Comparison of ENCODE assay signal across 9 cellular contexts in genomic region chr9:97388721-97389238, GRCh38. TPM values are rescaled to one million over a fixed set of nuclear protein-coding genes. Genes with fewer than 3 reads are reported as not detected.
A peak's percentile ranks its signal among the peaks of the same experiment; 100 is the strongest.
DNase-seq lines count a peak whose midpoint lies in the region; ATAC-seq, FAIRE-seq and TF ChIP-seq lines count a peak whose summit lies in the region.
"Had no signal": no experiment of that assay in that cellular context is flagged by ENCODE, and none has a peak within 500 bp of the region (broad histone marks: within the 10 kb centered on the region; RNA-seq: fewer than 3 reads in every experiment).

No MANE protein-coding gene starts in this region.

- peak; percentile 68 for ATAC-seq in HG02610 (IDR thresholded peaks at IDR 0.05; ENCODE audit: unreplicated experiment)
- ATAC-seq: Panc1 had no signal

- no peak overlapping the region for H3K27ac ChIP-seq in sigmoid colon

- intact Hi-C loops in sigmoid colon (cut with DNase I) = no loop called here

- H3K36me3 Mint-ChIP-seq in activated CD4-positive, alpha-beta T cell treated with anti-CD3 and anti-CD28 coated beads, Interleukin-2, amount 10 ng/mL, durations not matched to agents 7 days and 5 days (ENCODE audit: low read depth) = no peaks in the 10 kb centered on the region

- H3K4me1 ChIP-seq in sigmoid colon = peaks cover 0 to 9% (median 4%) of the 10 kb centered on the region in 4 donors

- H3K4me1 Mint-ChIP-seq in activated CD4-positive, alpha-beta T cell treated with anti-CD3 and anti-CD28 coated beads, Interleukin-2, amount 10 ng/mL, durations not matched to agents 7 days and 5 days = peaks cover 24% of the 10 kb centered on the region

- H3K9me3 ChIP-seq in sigmoid colon = no peaks in the 10 kb centered on the region

- no peak overlapping the region for H3K4me3 Mint-ChIP-seq in activated CD4-positive, alpha-beta T cell treated with anti-CD3 and anti-CD28 coated beads, Interleukin-2, amount 10 ng/mL, durations not matched to agents 7 days and 5 days

- no peak for TF ChIP-seq EP300 in sigmoid colon (IDR thresholded peaks at IDR 0.05)

- 54 to 63% methylated on average over 5 of the region's 5 CpGs for WGBS in sigmoid colon, 2 donors

- TF ChIP-seq CTCF in sigmoid colon (IDR thresholded peaks at IDR 0.05) = no peak

- H3K27me3 ChIP-seq in sigmoid colon = peaks cover 4 to 36% (median 13%) of the 10 kb centered on the region in 3 donors

- TF ChIP-seq POLR2A in sigmoid colon (IDR thresholded peaks at IDR 0.05) = no peak

- H3K4me3 ChIP-seq in sigmoid colon = no peak overlapping the region

- no peak overlapping the region for H3K27ac Mint-ChIP-seq in activated CD4-positive, alpha-beta T cell treated with anti-CD3 and anti-CD28 coated beads, Interleukin-2, amount 10 ng/mL, durations not matched to agents 7 days and 5 days

- H3K27me3 Mint-ChIP-seq in activated CD4-positive, alpha-beta T cell treated with anti-CD3 and anti-CD28 coated beads, Interleukin-2, amount 10 ng/mL, durations not matched to agents 7 days and 5 days = peaks cover 18% of the 10 kb centered on the region

- no peaks in the 10 kb centered on the region for H3K36me3 ChIP-seq in sigmoid colon

- no peak for FAIRE-seq in frontal cortex (lab: Jason Lieb, UNC)

- CTCF ChIA-PET in activated CD4-positive, alpha-beta T cell treated with anti-CD3 and anti-CD28 coated beads, Interleukin-2, amount 10 ng/mL, durations not matched to agents 7 days and 5 days (lab: Charles Lee) = interaction anchor here (0.9 to 4.9 kb wide), 2 partner anchors 8 to 24 kb away, joined by 4 to 36 read pairs; partner anchors contain the start of gene TDRD7

- peak; percentile 14 for DNase-seq in activated CD4-positive, alpha-beta T cell treated with anti-CD3 and anti-CD28 coated beads, Interleukin-2, amount 10 ng/mL, durations not matched to agents 7 days and 5 days
- no peak for DNase-seq in activated CD4-positive, alpha-beta T cell treated with anti-CD3 and anti-CD28 coated beads for 1 hour
- peak; percentile 22 for DNase-seq in OCI-M1 (lab: John Stamatoyannopoulos, UW)
- peak; percentile 21 to 49 for DNase-seq in stimulated activated CD8-positive, alpha-beta memory T cell treated with anti-CD3 and anti-CD28 coated beads, Interleukin-15, amount 100 ng/mL, for 48 hours (ENCODE audit: low read depth in 2 of 2)
- no peak for DNase-seq in DMS 273 treated with DMSO at 0.1 percent for 48 hours (lab: John Stamatoyannopoulos, UW)
- no peak for DNase-seq in frontal cortex (ENCODE audit: low spot score in 2 of 2)
- DNase-seq in sigmoid colon = no peak

- no peaks in the 10 kb centered on the region for H3K9me3 Mint-ChIP-seq in activated CD4-positive, alpha-beta T cell treated with anti-CD3 and anti-CD28 coated beads, Interleukin-2, amount 10 ng/mL, durations not matched to agents 7 days and 5 days

- POLR2A ChIA-PET in activated CD4-positive, alpha-beta T cell treated with anti-CD3 and anti-CD28 coated beads, Interleukin-2, amount 10 ng/mL, durations not matched to agents 7 days and 5 days (lab: Charles Lee) = no interaction called here

RNA-seq across cellular contexts. Expression of gene TDRD7, which starts 23.1 kb away (rescaled TPM):
- total RNA-seq in activated CD4-positive, alpha-beta T cell treated with anti-CD3 and anti-CD28 coated beads, Interleukin-2, amount 10 ng/mL, durations not matched to agents 7 days and 5 days = 10 to 100 TPM; 18.1 to 19.5 TPM
- total RNA-seq in frontal cortex (20.4 TPM), sigmoid colon (10 to 100 TPM; 10.5 to 20.9 (median 15.3) TPM)
- 10 to 100 TPM; 15.5 to 25.7 (median 19.2) TPM for polyA plus RNA-seq in sigmoid colon

Comparison
In these comparisons a context has a peak if more than half of its experiments do, and no peak if none do; other contexts are left out.
1. DNase-seq: peak in activated CD4-positive, alpha-beta T cell treated with anti-CD3 and anti-CD28 coated beads, Interleukin-2, amount 10 ng/mL, durations not matched to agents 7 days and 5 days (single experiment), OCI-M1 (single experiment) and stimulated activated CD8-positive, alpha-beta memory T cell treated with anti-CD3 and anti-CD28 coated beads, Interleukin-15, amount 100 ng/mL, for 48 hours (2 of 2); none in activated CD4-positive, alpha-beta T cell treated with anti-CD3 and anti-CD28 coated beads for 1 hour (single experiment), DMS 273 treated with DMSO at 0.1 percent for 48 hours (single experiment), frontal cortex (0 of 2) and sigmoid colon (single experiment).